In the genomic region with DNA sequence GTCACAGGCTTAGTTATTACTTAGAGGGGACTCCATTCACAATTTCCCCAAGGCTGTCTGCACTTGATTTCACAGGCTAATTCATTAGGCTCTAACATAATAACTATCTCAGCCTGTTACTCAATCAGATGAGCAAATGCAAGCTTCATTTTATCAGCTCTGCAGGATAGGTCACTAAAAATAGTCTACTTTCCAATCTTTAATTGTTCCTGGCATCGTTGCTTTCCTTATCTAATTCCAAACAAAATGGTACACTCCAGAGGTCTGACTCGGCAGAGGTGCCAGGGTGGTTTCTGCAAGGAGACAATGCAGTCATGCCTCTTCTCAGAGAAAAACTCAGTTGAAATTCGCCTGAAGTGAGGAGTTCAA, we compare ENCODE assay signal across 13 cellular contexts.
DNase-seq lines count a peak whose midpoint lies in the region; ATAC-seq and TF ChIP-seq lines count a peak whose summit lies in the region.
"Had no signal": no experiment of that assay in that cellular context is flagged by ENCODE, and none has a peak within 500 bp of the region (broad histone marks: within the 10 kb centered on the region; RNA-seq: fewer than 3 reads in every experiment).

No MANE protein-coding gene starts in this region.

- no peak overlapping the region for H4K5ac ChIP-seq in IMR-90 (ENCODE audit: low read depth, low read length)

- dilution Hi-C loops in IMR-90 (cut with HindIII; ENCODE audit: low sequenced_read_pairs, unreplicated experiment), result no loop called here

- H4K20me1 ChIP-seq in IMR-90 (ENCODE audit: insufficient read depth, low read length), result no peaks in the 10 kb centered on the region

- H2AK9ac ChIP-seq in IMR-90 (replicated peaks; ENCODE audit: low read depth, low read length, poor library complexity), result no peak overlapping the region

- no peak overlapping the region for H3K4me3 ChIP-seq in IMR-90 (ENCODE audit: insufficient read depth, low read depth, low read length)
- no peak overlapping the region for H3K4me3 ChIP-seq in esophagus squamous epithelium
- H3K4me3 ChIP-seq in liver (ENCODE audit: low read depth in 1 of 3, low read length in 3 of 3), result no peak overlapping the region
- peak overlapping the region; percentile 11 for H3K4me3 ChIP-seq in thoracic aorta

- TF ChIP-seq POLR2A in IMR-90 (IDR thresholded peaks at IDR 0.05; ENCODE audit: low read depth, low read length) (no peak), esophagus squamous epithelium (IDR thresholded peaks at IDR 0.05) (no peak)

- TF ChIP-seq RAD21 in IMR-90 (IDR thresholded peaks at IDR 0.05; ENCODE audit: low read length), result no peak
- TF ChIP-seq RAD21 in liver (IDR thresholded peaks at IDR 0.05), result no peak

- no peak overlapping the region for H2AK5ac ChIP-seq in IMR-90 (ENCODE audit: low read depth, low read length)

- H2AFZ ChIP-seq in IMR-90 (replicated peaks; ENCODE audit: low read length, poor library complexity), result no peak overlapping the region

- H2BK120ac ChIP-seq in IMR-90 (ENCODE audit: low read depth, low read length), result no peak overlapping the region

- BruUV-seq in IMR-90 (replicated peaks; lab: Mats Ljungman, UMichigan), result no TSS peak

- H3K4ac ChIP-seq in IMR-90 (ENCODE audit: low read depth, low read length), result no peak overlapping the region

- intact Hi-C loops in IMR-90 (cut with micrococcal nuclease) (no loop called here), esophagus squamous epithelium (cut with DNase I) (no loop called here)

- H3K4me1 ChIP-seq in IMR-90 (ENCODE audit: control insufficient read depth, insufficient read depth, low read length) (peaks cover 2% of the 10 kb centered on the region; the same call in 1 of the 2 replicates), esophagus squamous epithelium (peaks cover 4 to 46% (median 30%) of the 10 kb centered on the region in 3 donors), liver (ENCODE audit: control insufficient read depth in 4 of 4, insufficient read depth in 4 of 4, low read length in 3 of 4) (peaks cover 25 to 63% (median 48%) of the 10 kb centered on the region in 4 donors), thoracic aorta (ENCODE audit: control insufficient read depth in 1 of 2, low read depth in 2 of 2) (peaks cover 21 to 31% of the 10 kb centered on the region in 2 donors)

- H4K8ac ChIP-seq in IMR-90 (ENCODE audit: low read depth in 2 of 2, low read length in 2 of 2), result no peak overlapping the region

- ATAC-seq in IMR-90 (ENCODE audit: low read depth) (peak; percentile 35), thoracic aorta (ENCODE audit: insufficient number of reproducible peaks, low FRiP score, low read depth) (no peak), HG03342 (IDR thresholded peaks at IDR 0.05; ENCODE audit: unreplicated experiment) (no peak)
- ATAC-seq: activated CD4-positive, CD25-positive, alpha-beta regulatory T cell treated with anti-CD3 and anti-CD28 coated beads, Interleukin-2, amount 50 U/mL, for 24 hours had no signal

- no peak overlapping the region for H2BK15ac ChIP-seq in IMR-90 (ENCODE audit: low read depth, low read length)

- no peak overlapping the region for H3K9ac ChIP-seq in IMR-90 (ENCODE audit: low read depth, low read length)
- peak overlapping the region in 1 of 2 donors; percentile 42 for H3K9ac ChIP-seq in liver (ENCODE audit: low read depth in 1 of 2, low read length in 2 of 2)

- CTCF ChIA-PET in IMR-90 (lab: Yijun Ruan, JAX), result no interaction called here

- H3K27ac ChIP-seq in IMR-90 (ENCODE audit: insufficient read depth, low read length), result no peak overlapping the region
- H3K27ac ChIP-seq in esophagus squamous epithelium, result peak overlapping the region in 3 of 4 donors; percentile 2 to 76 (median 59)
- peak overlapping the region; percentile 87 to 89 for H3K27ac ChIP-seq in liver (ENCODE audit: low read depth in 1 of 2, low read length in 2 of 2)
- peak overlapping the region; percentile 40 to 63 for H3K27ac ChIP-seq in thoracic aorta

- no peaks in the 10 kb centered on the region for H3K36me3 ChIP-seq in IMR-90 (ENCODE audit: control insufficient read depth, insufficient read depth, low read length)
- peaks cover 0 to 84% (median 7%) of the 10 kb centered on the region in 3 donors for H3K36me3 ChIP-seq in esophagus squamous epithelium
- no peaks in the 10 kb centered on the region for H3K36me3 ChIP-seq in liver (ENCODE audit: control insufficient read depth in 4 of 4, insufficient read depth in 3 of 4, low read depth in 1 of 4, low read length in 3 of 4)
- H3K36me3 ChIP-seq in thoracic aorta, result no peaks in the 10 kb centered on the region

- no peak overlapping the region for H3K56ac ChIP-seq in IMR-90 (ENCODE audit: extremely low read depth, insufficient read depth, low read length)

- H4K91ac ChIP-seq in IMR-90 (ENCODE audit: insufficient read depth, low read depth, low read length), result no peak overlapping the region

- H3K18ac ChIP-seq in IMR-90 (ENCODE audit: low read depth, low read length), result no peak overlapping the region

- in situ Hi-C loops in IMR-90 (cut with MboI; ENCODE audit: low sequenced_read_pairs), result no loop called here

- no peak overlapping the region for H2BK20ac ChIP-seq in IMR-90 (ENCODE audit: low read depth, low read length)

- H3K23ac ChIP-seq in IMR-90 (ENCODE audit: low read depth, low read length), result no peak overlapping the region

- H2BK5ac ChIP-seq in IMR-90 (ENCODE audit: low read depth, low read length, poor library complexity, severe bottlenecking), result no peak overlapping the region

- WGBS in IMR-90 (ENCODE audit: extremely low coverage in 2 of 2, insufficient read length in 1 of 2), 2 experiments, result no CpG with 5 or more reads among the region's 3 CpGs
- WGBS in esophagus squamous epithelium, 2 donors, result 32 to 33% methylated on average over 3 of the region's 3 CpGs
- 17% methylated on average over 3 of the region's 3 CpGs for WGBS in liver

- POLR2A ChIA-PET in IMR-90 (lab: Charles Lee; ENCODE audit: unreplicated experiment), result no interaction called here

- H3K9me3 ChIP-seq in IMR-90 (ENCODE audit: control insufficient read depth, insufficient read depth, low read length) (no peaks in the 10 kb centered on the region), esophagus squamous epithelium (no peaks in the 10 kb centered on the region), liver (ENCODE audit: control insufficient read depth in 4 of 4, low read length in 3 of 4) (no peaks in the 10 kb centered on the region), thoracic aorta (no peaks in the 10 kb centered on the region)

- TF ChIP-seq CTCF in IMR-90 (conservative IDR thresholded peaks at IDR 0.05; ENCODE audit: low read depth, low read length) (no peak), esophagus squamous epithelium (IDR thresholded peaks at IDR 0.05) (no peak), liver (IDR thresholded peaks at IDR 0.05; ENCODE audit: low read depth, low read length, missing input control) (no peak), thoracic aorta (IDR thresholded peaks at IDR 0.05) (no peak)

- H3K4me2 ChIP-seq in IMR-90 (ENCODE audit: low read depth, low read length), result no peak overlapping the region

- no peaks in the 10 kb centered on the region for H3K79me1 ChIP-seq in IMR-90 (ENCODE audit: low read depth in 1 of 2, low read length in 2 of 2)

- no peak overlapping the region for H3K14ac ChIP-seq in IMR-90 (replicated peaks; ENCODE audit: low read depth, low read length)

- no peaks in the 10 kb centered on the region for H3K27me3 ChIP-seq in IMR-90 (ENCODE audit: control insufficient read depth, insufficient read depth, low read length)
- no peaks in the 10 kb centered on the region for H3K27me3 ChIP-seq in esophagus squamous epithelium
- no peaks in the 10 kb centered on the region for H3K27me3 ChIP-seq in liver (ENCODE audit: control insufficient read depth in 4 of 4, insufficient read depth in 4 of 4, low read length in 3 of 4)
- no peaks in the 10 kb centered on the region for H3K27me3 ChIP-seq in thoracic aorta (replicated peaks; ENCODE audit: insufficient read depth)

- DNase-seq in IMR-90, result peak; percentile 20
- no peak for DNase-seq in esophagus squamous epithelium (lab: John Stamatoyannopoulos, UW)
- DNase-seq in thoracic aorta (ENCODE audit: low spot score), result no peak
- DNase-seq in NCI-H187 treated with DMSO at 0.1 percent for 48 hours (lab: John Stamatoyannopoulos, UW), result no peak
- DNase-seq in middle frontal gyrus (ENCODE audit: extremely low spot score, low spot score), result no peak
- no peak for DNase-seq in NK-92 (lab: John Stamatoyannopoulos, UW; ENCODE audit: unreplicated experiment)
- DNase-seq: activated CD8-positive, alpha-beta memory T cell treated with anti-CD3 and anti-CD28 coated beads, Interleukin-2, amount 50 U/mL, for 48 hours; activated naive CD8-positive, alpha-beta T cell treated with anti-CD3 and anti-CD28 coated beads for 36 hours; CD4-positive, CD25-positive, alpha-beta regulatory T cell; stimulated activated CD4-positive, alpha-beta T cell treated with anti-CD3 and anti-CD28 coated beads, Interleukin-4, amount 100 ng/mL, for 1 hour had no signal

- peaks cover 10% of the 10 kb centered on the region; the same call in 1 of the 2 replicates for H3K9me1 ChIP-seq in IMR-90 (ENCODE audit: insufficient read depth, low read length)

TF ChIP-seq in IMR-90, 13 proteins besides CTCF, POLR2A, EP300 and RAD21 (continues in another document):
- TF ChIP-seq BHLHE40 (IDR thresholded peaks at IDR 0.05; ENCODE audit: low read depth, low read length) (no peak), RCOR1 (IDR thresholded peaks at IDR 0.05; ENCODE audit: insufficient replicate concordance, low read length) (no peak), CEBPB (IDR thresholded peaks at IDR 0.05; ENCODE audit: low read depth, low read length) (peak; percentile 45; the same call in 1 of the 2 replicates)
